ENCODE assay signal across 23 cellular contexts in the genomic region with DNA sequence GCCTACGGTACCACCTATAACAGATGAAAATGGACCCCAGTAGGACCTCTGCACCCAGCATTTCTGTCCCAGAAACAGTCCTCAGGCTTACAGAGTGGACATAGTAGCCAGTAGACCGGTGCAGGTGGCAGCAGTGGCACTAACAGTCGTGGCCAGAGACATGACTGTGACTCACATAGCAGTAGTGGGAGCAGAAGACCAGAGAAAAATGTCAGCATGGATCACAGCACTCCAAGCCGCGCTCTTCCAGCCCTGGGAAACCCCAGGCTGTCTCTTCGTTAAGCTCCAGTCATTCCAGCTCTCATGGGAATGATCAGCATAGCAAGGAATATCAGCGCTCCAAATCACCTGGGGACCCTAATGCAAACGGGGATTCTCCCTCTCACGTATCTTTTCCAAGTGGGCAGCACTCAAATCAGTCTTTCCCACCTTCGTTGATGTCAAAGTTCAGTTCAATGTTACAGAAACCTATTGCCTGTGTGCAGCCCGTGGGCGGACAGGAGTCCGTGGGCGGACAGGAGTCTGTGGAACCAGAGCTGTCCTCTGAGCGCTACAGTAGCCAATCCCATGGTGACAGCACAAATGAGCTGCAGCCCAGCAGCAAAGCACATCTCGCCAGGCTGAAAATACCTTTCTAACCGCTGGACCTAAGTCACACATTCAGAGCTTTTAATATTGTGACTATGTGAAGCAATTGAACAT. TPM values are rescaled to one million over a fixed set of nuclear protein-coding genes. Genes with fewer than 3 reads are reported as not detected.
"Had no signal": no experiment of that assay in that cellular context is flagged by ENCODE, and none has a peak within 500 bp of the region (broad histone marks: within the 10 kb centered on the region; RNA-seq: fewer than 3 reads in every experiment).

No MANE protein-coding gene starts in this region.

- H3K9me3 ChIP-seq: ascending aorta, neutrophil, pancreas, sigmoid colon, thoracic aorta had no signal

- H3K36me3 Mint-ChIP-seq: stimulated activated naive B cell treated with anti-CD40 and anti-IgM and Interleukin-4, amounts not matched to agents 10 μg/mL and 1 μg/mL and 100 μg/mL, for 72 hours had no signal

- H3K27ac ChIP-seq: ascending aorta, neutrophil, pancreas, sigmoid colon, thoracic aorta, VCaP had no signal

- H3K36me3 ChIP-seq: ascending aorta, neutrophil, pancreas, sigmoid colon, thoracic aorta had no signal

- DNase-seq: activated CD4-positive, alpha-beta T cell treated with anti-CD3 and anti-CD28 coated beads, Interleukin-2, amount 50 U/mL, for 1 hour; activated CD4-positive, CD25-positive, alpha-beta regulatory T cell treated with anti-CD3 and anti-CD28 coated beads, Interleukin-2, amount 50 U/mL, for 72 hours; activated effector memory CD4-positive, alpha-beta T cell treated with anti-CD3 and anti-CD28 coated beads, Interleukin-2, amount 50 U/mL, for 16 hours; activated naive CD4-positive, alpha-beta T cell treated with anti-CD3 and anti-CD28 coated beads, Interleukin-2, amount 50 U/mL, for 16 hours; activated T-cell treated with anti-CD3 and anti-CD28 coated beads, Interleukin-2, amount 50 U/mL, for 72 hours; cortex of kidney; effector CD4-positive, alpha-beta T cell; head of caudate nucleus; mesendoderm; naive thymus-derived CD8-positive, alpha-beta T cell; pancreas; sigmoid colon; stimulated activated naive B cell treated with anti-CD40 and anti-IgM and Interleukin-4, amounts not matched to agents 10 μg/mL and 1 μg/mL and 100 μg/mL, for 72 hours had no signal

- ATAC-seq: activated T-cell treated with anti-CD3 and anti-CD28 coated beads, Interleukin-2, amount 50 U/mL, for 72 hours; naive thymus-derived CD8-positive, alpha-beta T cell; pancreas; stimulated activated naive B cell treated with anti-CD40 and anti-IgM and Interleukin-4, amounts not matched to agents 10 μg/mL and 1 μg/mL and 100 μg/mL, for 72 hours had no signal

- H3K4me3 Mint-ChIP-seq: activated T-cell treated with anti-CD3 and anti-CD28 coated beads, Interleukin-2, amount 50 U/mL, for 72 hours; central memory CD8-positive, alpha-beta T cell; naive thymus-derived CD8-positive, alpha-beta T cell; stimulated activated naive B cell treated with anti-CD40 and anti-IgM and Interleukin-4, amounts not matched to agents 10 μg/mL and 1 μg/mL and 100 μg/mL, for 72 hours had no signal

- H3K27ac Mint-ChIP-seq: activated T-cell treated with anti-CD3 and anti-CD28 coated beads, Interleukin-2, amount 50 U/mL, for 72 hours; stimulated activated naive B cell treated with anti-CD40 and anti-IgM and Interleukin-4, amounts not matched to agents 10 μg/mL and 1 μg/mL and 100 μg/mL, for 72 hours had no signal

- H3K9me3 Mint-ChIP-seq: activated T-cell treated with anti-CD3 and anti-CD28 coated beads, Interleukin-2, amount 50 U/mL, for 72 hours; central memory CD8-positive, alpha-beta T cell; naive thymus-derived CD8-positive, alpha-beta T cell; stimulated activated naive B cell treated with anti-CD40 and anti-IgM and Interleukin-4, amounts not matched to agents 10 μg/mL and 1 μg/mL and 100 μg/mL, for 72 hours had no signal

- H3K4me3 ChIP-seq: ascending aorta, pancreas, sigmoid colon, thoracic aorta had no signal

- H3K4me1 ChIP-seq: ascending aorta had no signal

RNA-seq across cellular contexts. Expression of gene BFSP2, which starts 10.5 kb away (rescaled TPM):
- total RNA-seq: activated T-cell treated with anti-CD3 and anti-CD28 coated beads, Interleukin-2, amount 50 U/mL, for 72 hours; ascending aorta; frontal cortex; kidney epithelial cell; lower leg skin; naive thymus-derived CD8-positive, alpha-beta T cell; pancreas; pulmonary artery endothelial cell; sigmoid colon; thoracic aorta; ureter had no signal
